ENCODE assay signal across 9 cellular contexts in genomic region chr6:139373928-139374356, GRCh38. TPM values are rescaled to one million over a fixed set of nuclear protein-coding genes. Genes with fewer than 3 reads are reported as not detected.
DNase-seq lines count a peak whose midpoint lies in the region; ATAC-seq, FAIRE-seq and TF ChIP-seq lines count a peak whose summit lies in the region.
"Had no signal": no experiment of that assay in that cellular context is flagged by ENCODE, and none has a peak within 500 bp of the region (broad histone marks: within the 10 kb centered on the region; RNA-seq: fewer than 3 reads in every experiment).

No MANE protein-coding gene starts in this region.

- H3K27me3 Mint-ChIP-seq in T-helper 1 cell treated with Interleukin-12 subunit alpha and Interleukin-12 subunit beta and Interleukin-4 antibody, amounts not matched to agents 30 μg/mL and 1 μg/mL, for 36 hours (ENCODE audit: low read depth): no peaks in the 10 kb centered on the region

- H3K9ac ChIP-seq in keratinocyte (ENCODE audit: control insufficient read depth, extremely low read depth, insufficient read depth, low read length): peak overlapping the region; percentile 88

- H3K4me3 ChIP-seq in adrenal gland (peak overlapping the region; percentile 93 to 97 (median 96)), keratinocyte (ENCODE audit: control insufficient read depth in 2 of 3, extremely low read depth in 1 of 3, insufficient read depth in 2 of 3, low read depth in 1 of 3, low read length in 3 of 3) (peak overlapping the region; percentile 73 to 97 (median 87)), stomach (peak overlapping the region; percentile 69 to 93 (median 83))

- dilution Hi-C loops in keratinocyte (cut with MboI; ENCODE audit: extremely low pct_ligation_motif_present, low sequenced_read_pairs): no loop called here

- peak overlapping the region; percentile 99 for H3K4me2 ChIP-seq in keratinocyte (ENCODE audit: control insufficient read depth, extremely low read depth, insufficient read depth, low read depth, low read length)

- peaks cover 36% of the 10 kb centered on the region for H3K36me3 Mint-ChIP-seq in T-helper 1 cell treated with Interleukin-12 subunit alpha and Interleukin-12 subunit beta and Interleukin-4 antibody, amounts not matched to agents 30 μg/mL and 1 μg/mL, for 36 hours (ENCODE audit: low read depth)

- DNase-seq in T-helper 1 cell: no peak
- DNase-seq in adrenal gland: no peak
- DNase-seq in keratinocyte (ENCODE audit: low read depth, low spot score): no peak
- DNase-seq in stomach: no peak
- no peak for DNase-seq in NCI-H1417 (lab: John Stamatoyannopoulos, UW)
- no peak for DNase-seq in G401 (ENCODE audit: low spot score)

- peak overlapping the region; percentile 78 to 98 (median 98) for H3K27ac ChIP-seq in adrenal gland
- H3K27ac ChIP-seq in keratinocyte (ENCODE audit: control insufficient read depth, insufficient read depth, low read length): peak overlapping the region; percentile 85
- peak overlapping the region; percentile 92 to 100 (median 97) for H3K27ac ChIP-seq in stomach

- H3K79me2 ChIP-seq in keratinocyte (ENCODE audit: control insufficient read depth, insufficient read depth, low read length): peaks cover 18% of the 10 kb centered on the region

- peaks cover 17 to 35% of the 10 kb centered on the region in 2 donors for H3K4me1 ChIP-seq in adrenal gland (replicated peaks in 1 of 2)
- peaks cover 44% of the 10 kb centered on the region for H3K4me1 ChIP-seq in keratinocyte (ENCODE audit: control insufficient read depth, extremely low read depth, insufficient read depth, low read length)
- peaks cover 11 to 51% (median 44%) of the 10 kb centered on the region in 4 donors for H3K4me1 ChIP-seq in stomach

- no peak for FAIRE-seq in keratinocyte (lab: Jason Lieb, UNC)
- FAIRE-seq: G401.6 had no signal

- TF ChIP-seq CTCF in adrenal gland (IDR thresholded peaks at IDR 0.05): no peak
- TF ChIP-seq CTCF in keratinocyte (optimal IDR thresholded peaks at IDR 0.05 in 1 of 3, IDR thresholded peaks at IDR 0.05 in 1 of 3, conservative IDR thresholded peaks at IDR 0.05 in 1 of 3; ENCODE audit: extremely low read depth in 1 of 3, insufficient read depth in 2 of 3, low read length in 3 of 3): peak in 1 of 3 experiments; percentile 5
- TF ChIP-seq CTCF in stomach (IDR thresholded peaks at IDR 0.05): no peak

- H3K27me3 ChIP-seq in adrenal gland (no peaks in the 10 kb centered on the region), keratinocyte (ENCODE audit: control insufficient read depth, extremely low read depth, insufficient read depth, low read length) (no peaks in the 10 kb centered on the region), stomach (no peaks in the 10 kb centered on the region)

- in situ Hi-C loops in G401 (cut with HindIII; ENCODE audit: low sequenced_read_pairs): no loop called here

- ATAC-seq in HG03342 (IDR thresholded peaks at IDR 0.05; ENCODE audit: unreplicated experiment): peak; percentile 4

- peak overlapping the region; percentile 64 for H2AFZ ChIP-seq in keratinocyte (ENCODE audit: control insufficient read depth, low read length)

- WGBS in adrenal gland, 4 donors: 0 to 1% (median 0%) methylated on average over 13 to 25 of the region's 25 CpGs
- WGBS in stomach, 5 donors: 0 to 2% (median 1%) methylated on average over 10 to 25 of the region's 25 CpGs

- H3K36me3 ChIP-seq in adrenal gland (replicated peaks in 1 of 2) (peaks cover 0 to 5% of the 10 kb centered on the region in 2 donors), keratinocyte (ENCODE audit: control insufficient read depth in 2 of 2, extremely low read depth in 1 of 2, insufficient read depth in 2 of 2, low read length in 2 of 2) (no peaks in the 10 kb centered on the region), stomach (peaks cover 0 to 27% (median 6%) of the 10 kb centered on the region in 4 donors)

- H3K4me1 Mint-ChIP-seq in T-helper 1 cell treated with Interleukin-12 subunit alpha and Interleukin-12 subunit beta and Interleukin-4 antibody, amounts not matched to agents 30 μg/mL and 1 μg/mL, for 36 hours (ENCODE audit: low read depth): peaks cover 36% of the 10 kb centered on the region

- peaks cover 3% of the 10 kb centered on the region for H3K9me1 ChIP-seq in keratinocyte (ENCODE audit: control insufficient read depth, extremely low read depth, insufficient read depth, low read length)

- H3K9me3 ChIP-seq in adrenal gland (replicated peaks in 1 of 3) (no peaks in the 10 kb centered on the region), keratinocyte (ENCODE audit: control insufficient read depth, low read depth, low read length) (no peaks in the 10 kb centered on the region), stomach (no peaks in the 10 kb centered on the region)

- H3K9me3 Mint-ChIP-seq in T-helper 1 cell treated with Interleukin-12 subunit alpha and Interleukin-12 subunit beta and Interleukin-4 antibody, amounts not matched to agents 30 μg/mL and 1 μg/mL, for 36 hours: no peaks in the 10 kb centered on the region

- no peaks in the 10 kb centered on the region for H4K20me1 ChIP-seq in keratinocyte (ENCODE audit: control insufficient read depth, extremely low read depth, insufficient read depth, low read length)

- TF ChIP-seq EP300 in stomach (IDR thresholded peaks at IDR 0.05): no peak

- H3K27ac Mint-ChIP-seq in T-helper 1 cell treated with Interleukin-12 subunit alpha and Interleukin-12 subunit beta and Interleukin-4 antibody, amounts not matched to agents 30 μg/mL and 1 μg/mL, for 36 hours: peak overlapping the region; percentile 100

- intact Hi-C loops in adrenal gland (cut with DNase I) (loop anchor here (5.0 to 10.0 kb wide), 5 partner anchors 371 to 941 kb away; no protein-coding TSS in a partner anchor), stomach (cut with DNase I; ENCODE audit: low total_unique reads) (loop anchor here (10.0 kb wide), 1 partner anchor 1071 kb away; no protein-coding TSS in a partner anchor)

- H3K4me3 Mint-ChIP-seq in T-helper 1 cell treated with Interleukin-12 subunit alpha and Interleukin-12 subunit beta and Interleukin-4 antibody, amounts not matched to agents 30 μg/mL and 1 μg/mL, for 36 hours: peak overlapping the region; percentile 100

- TF ChIP-seq POLR2A in adrenal gland (IDR thresholded peaks at IDR 0.05) (no peak), stomach (IDR thresholded peaks at IDR 0.05) (no peak)

RNA-seq across cellular contexts. Expression of gene CITED2, which starts 0.5 kb away (rescaled TPM):
- total RNA-seq in adrenal gland (100 to 1,000 TPM in 6 of 8 donors, 10 to 100 TPM in 2; 44.0 to 433 (median 319) TPM), stomach (100 to 1,000 TPM in 1 of 5 donors, 10 to 100 TPM in 4; 22.3 to 102 (median 40.3) TPM)
- polyA plus RNA-seq in adrenal gland (100 to 1,000 TPM in 1 of 3 donors, 10 to 100 TPM in 2; 21.3 to 254 (median 46.7) TPM), keratinocyte (10.5 to 44.3 TPM (median 25.0 TPM) in 3 replicates), stomach (10 to 100 TPM; 15.3 to 32.7 (median 18.6) TPM)
- 86.6 TPM for polyA plus RNA-seq in keratinocyte (2011; ENCODE audit: low read depth)
- polyA plus RNA-seq in keratinocyte (2011; cell fraction: cytosol; rRNA removed): 24.9 and 28.1 TPM in 2 replicates
- polyA plus RNA-seq in keratinocyte (2011; cell fraction: nucleus; rRNA removed): 79.4 and 92.9 TPM in 2 replicates
- polyA plus RNA-seq in keratinocyte (2012; ENCODE audit: low replicate concordance): 18.8 and 79.3 TPM in 2 replicates
- polyA minus RNA-seq in keratinocyte: 4.8 to 10.5 TPM (median 5.4 TPM) in 3 replicates
- polyA minus RNA-seq in keratinocyte (2011; cell fraction: cytosol; rRNA and poly(A)+ RNA removed): 34.5 TPM
- 40.6 and 43.9 TPM in 2 replicates for polyA minus RNA-seq in keratinocyte (2011; cell fraction: nucleus; rRNA and poly(A)+ RNA removed)
- total RNA-seq in G401 (2014; rRNA removed; shearing (Covaris generic)): 237 and 287 TPM in 2 replicates
